ENCODE assay signal across 14 cellular contexts in genomic region chr17:11372692-11373091, GRCh38.
A peak's percentile ranks its signal among the peaks of the same experiment; 100 is the strongest.
DNase-seq lines count a peak whose midpoint lies in the region; TF ChIP-seq lines count a peak whose summit lies in the region.
"Had no signal": no experiment of that assay in that cellular context is flagged by ENCODE, and none has a peak within 500 bp of the region (broad histone marks: within the 10 kb centered on the region; RNA-seq: fewer than 3 reads in every experiment).

No MANE protein-coding gene starts in this region.

- H2AFZ ChIP-seq in KMS-11 (ENCODE audit: low read depth) = 0 out of 2 replicates have a peak overlapping the region, but pooled peaks have one; percentile 14

- no peaks in the 10 kb centered on the region for H3K36me3 ChIP-seq in KMS-11 (ENCODE audit: insufficient read depth)
- H3K36me3 ChIP-seq in transverse colon = no peaks in the 10 kb centered on the region

- TF ChIP-seq CTCF in KMS-11 (conservative IDR thresholded peaks at IDR 0.05; ENCODE audit: low read depth, low read length) = no peak
- TF ChIP-seq CTCF in transverse colon (IDR thresholded peaks at IDR 0.05) = no peak

- H3K27ac ChIP-seq in KMS-11 = no peak overlapping the region
- peak overlapping the region; percentile 41 for H3K27ac ChIP-seq in caudate nucleus (ENCODE audit: low read depth, low read length)
- no peak overlapping the region for H3K27ac ChIP-seq in transverse colon

- in situ Hi-C loops in transverse colon (cut with MboI; ENCODE audit: low pct_ligation_motif_present in 1 of 4, low pct_unique_long_range_greater_than_20kb in 1 of 4, low sequenced_read_pairs in 3 of 4) = no loop called here

- no peak for TF ChIP-seq POLR2A in transverse colon (IDR thresholded peaks at IDR 0.05)

- H3K4me1 ChIP-seq in KMS-11 (ENCODE audit: low read depth, poor library complexity, severe bottlenecking) (no peaks in the 10 kb centered on the region), transverse colon (no peaks in the 10 kb centered on the region)
- H3K4me1 ChIP-seq: Caco-2 had no signal

- intact Hi-C loops in transverse colon (cut with DNase I; ENCODE audit: low total_unique reads) = no loop called here

- H3K4me2 ChIP-seq in KMS-11 = no peak overlapping the region

- 18 to 35% methylated on average over 3 of the region's 3 CpGs for WGBS in transverse colon (ENCODE audit: low coverage in 1 of 2), 2 donors

- H3K79me2 ChIP-seq in KMS-11 (ENCODE audit: insufficient read depth, low read depth) = no peaks in the 10 kb centered on the region

- peak in 2 of 61 donors; percentile 2 to 3 for DNase-seq in caudate nucleus (lab: John Stamatoyannopoulos, UW)
- peak; percentile 10 for DNase-seq in globus pallidus (ENCODE audit: low spot score)
- peak; percentile 11 for DNase-seq in transverse colon
- DNase-seq in kidney tubule cell (ENCODE audit: low spot score) = no peak
- no peak for DNase-seq in T-helper 1 cell
- no peak for DNase-seq in SKM-1 treated with dmso at 0.1 percent for 144 hours (lab: John Stamatoyannopoulos, UW; ENCODE audit: unreplicated experiment)
- DNase-seq: Caco-2; CD8-positive, alpha-beta memory T cell; DND-41; GF-D8; HCEC 1CT; HFFc6; IMR-90 had no signal

- H3K4me3 ChIP-seq in KMS-11 (IDR thresholded peaks at IDR 0.05; ENCODE audit: insufficient read depth, low read depth, low read length) = no peak overlapping the region
- no peak overlapping the region for H3K4me3 ChIP-seq in transverse colon

- H3K9me3 ChIP-seq in transverse colon = no peaks in the 10 kb centered on the region
- H3K9me3 ChIP-seq: Caco-2 had no signal

- no peaks in the 10 kb centered on the region for H4K20me1 ChIP-seq in KMS-11 (ENCODE audit: insufficient read depth)

- no peak for TF ChIP-seq EP300 in transverse colon (IDR thresholded peaks at IDR 0.05; ENCODE audit: low read depth)

- H3K9ac ChIP-seq in KMS-11 = no peak overlapping the region

- H3K27me3 ChIP-seq in KMS-11 (ENCODE audit: insufficient read depth, low read depth) (no peaks in the 10 kb centered on the region), transverse colon (no peaks in the 10 kb centered on the region)

Comparison
In these comparisons a context has a peak if more than half of its experiments do, and no peak if none do; other contexts are left out.
1. DNase-seq: peak in globus pallidus (single experiment) and transverse colon (single experiment); none in kidney tubule cell (single experiment), T-helper 1 cell (0 of 5) and SKM-1 treated with dmso at 0.1 percent for 144 hours (single experiment).